8 cellular contexts compared by ENCODE assay signal in the genomic region with DNA sequence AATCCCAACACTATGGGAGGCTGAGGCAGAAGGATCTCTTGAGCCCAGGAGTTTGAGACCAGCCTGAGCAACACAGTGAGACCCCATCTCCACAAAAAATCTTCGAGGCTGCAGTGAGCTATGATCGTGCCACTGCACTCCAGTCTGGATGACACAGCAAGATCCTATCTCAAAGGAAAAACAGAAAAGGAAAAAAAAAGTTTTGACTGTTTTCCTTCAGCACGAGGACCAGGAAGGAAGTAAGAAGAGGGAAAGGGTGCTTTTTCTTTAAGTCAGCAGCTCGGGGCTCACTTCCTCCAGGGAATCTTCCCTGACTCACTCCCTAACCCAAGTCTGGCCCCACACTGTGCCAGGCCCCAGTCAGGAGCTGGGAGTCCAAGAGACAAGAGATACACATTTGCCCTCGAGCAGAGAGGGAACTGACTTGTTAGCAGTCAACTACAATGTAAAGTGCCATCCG. TPM values are rescaled to one million over a fixed set of nuclear protein-coding genes. Genes with fewer than 3 reads are reported as not detected.
DNase-seq lines count a peak whose midpoint lies in the region; ATAC-seq, FAIRE-seq and TF ChIP-seq lines count a peak whose summit lies in the region.

No MANE protein-coding gene starts in this region.

- ATAC-seq in T-cell (replicated peaks in 1 of 4) (no peak), foreskin keratinocyte (peak; percentile 74)

- peaks cover 3% of the 10 kb centered on the region for H3K4me1 ChIP-seq in foreskin keratinocyte

- H3K27ac ChIP-seq in foreskin keratinocyte: no peak overlapping the region

- peaks cover 79 to 95% (median 84%) of the 10 kb centered on the region in 3 donors for H3K4me1 Mint-ChIP-seq in T-cell

- peak overlapping the region; percentile 63 to 85 for H3K27ac Mint-ChIP-seq in T-cell

- H3K36me3 Mint-ChIP-seq in T-cell: peaks cover under 1% of the 10 kb centered on the region

- H3K27me3 Mint-ChIP-seq in T-cell: no peaks in the 10 kb centered on the region

- no peak for FAIRE-seq in frontal cortex (lab: Jason Lieb, UNC)

- peak overlapping the region in 1 of 3 donors; percentile 84 for H3K4me3 Mint-ChIP-seq in T-cell

- CTCF ChIA-PET in T-cell (lab: Charles Lee): interaction anchor here in 1 of 2 donors (0.6 kb wide), 1 partner anchor 155 kb away, joined by 4 read pairs; no protein-coding TSS in a partner anchor

- POLR2A ChIA-PET in T-cell (lab: Charles Lee): no interaction called here

- no peak for TF ChIP-seq CTCF in foreskin keratinocyte (conservative IDR thresholded peaks at IDR 0.05)
- no peak for TF ChIP-seq CTCF in GM13977 (IDR thresholded peaks at IDR 0.05; ENCODE audit: extremely low read depth, insufficient read depth, missing control alignments)

- H3K9me3 Mint-ChIP-seq in T-cell: no peaks in the 10 kb centered on the region

- no peaks in the 10 kb centered on the region for H3K27me3 ChIP-seq in foreskin keratinocyte

- peak; percentile 51 for DNase-seq in GM03348 (ENCODE audit: low spot score)
- DNase-seq in T-cell: no peak
- peak in 1 of 2 donors; percentile 65 for DNase-seq in foreskin keratinocyte
- peak; percentile 59 for DNase-seq in renal cortical epithelial cell (ENCODE audit: low read depth)
- DNase-seq in OCI-M2 (lab: John Stamatoyannopoulos, UW; ENCODE audit: unreplicated experiment): no peak
- DNase-seq in GM13977 (ENCODE audit: low spot score): no peak
- DNase-seq in NCI-H82 treated with DMSO at 0.1 percent for 48 hours (lab: John Stamatoyannopoulos, UW; ENCODE audit: unreplicated experiment): no peak
- DNase-seq in frontal cortex (ENCODE audit: low spot score in 2 of 2): no peak

- in situ Hi-C loops in GM13977 (cut with MboI; ENCODE audit: low pct_unique_long_range_greater_than_20kb, low sequenced_read_pairs, unreplicated experiment): loop anchor here (25.0 kb wide), 1 partner anchor 100 kb away; a partner anchor contains a TSS

RNA-seq across cellular contexts. Expression of a gene that starts 14.2 kb away (rescaled TPM):
- total RNA-seq in T-cell: 10 to 100 TPM; 37.2 to 57.3 (median 47.3) TPM
- 1.9 and 3.5 TPM in 2 replicates for total RNA-seq in foreskin keratinocyte
- polyA plus RNA-seq in foreskin keratinocyte: 1.2 and 2.3 TPM in 2 replicates
- total RNA-seq in renal cortical epithelial cell: 3.6 and 6.7 TPM in 2 replicates
- total RNA-seq in frontal cortex: 60.3 TPM

Comparison
In these comparisons a context has a peak if more than half of its experiments do, and no peak if none do; other contexts are left out.
1. DNase-seq: peak in GM03348 (single experiment) and renal cortical epithelial cell (single experiment); none in T-cell (0 of 34), OCI-M2 (single experiment), GM13977 (single experiment), NCI-H82 treated with DMSO at 0.1 percent for 48 hours (single experiment) and frontal cortex (0 of 2).